Comparison of ENCODE assay signal across 8 cellular contexts in genomic region chr16:56450901-56451752, GRCh38. TPM values are rescaled to one million over a fixed set of nuclear protein-coding genes. Genes with fewer than 3 reads are reported as not detected.
DNase-seq lines count a peak whose midpoint lies in the region; ATAC-seq and TF ChIP-seq lines count a peak whose summit lies in the region.

Gene NUDT21, minus strand, starts transcription at chr16:56451332. Its CDS starts 130 bp downstream, at chr16:56451202.
Gene OGFOD1, plus strand, starts transcription at chr16:56451554. Its CDS starts 59 bp downstream, at chr16:56451613.

- peak within 1 kb of the TSS; percentile 70 for H3K9ac ChIP-seq in KMS-11
- H3K9ac ChIP-seq in mucosa of stomach (ENCODE audit: low read length): peak within 1 kb of the TSS; percentile 92

- H3K27me3 ChIP-seq in KMS-11 (ENCODE audit: insufficient read depth, low read depth) (no peaks in the 10 kb centered on the region), Peyer's patch (no peaks in the 10 kb centered on the region), esophagus (ENCODE audit: control insufficient read depth in 1 of 2, insufficient read depth in 2 of 2, low read length in 2 of 2) (no peaks in the 10 kb centered on the region), mucosa of stomach (ENCODE audit: control insufficient read depth, insufficient read depth, low read length) (no peaks in the 10 kb centered on the region)

- WGBS in esophagus, 2 donors: 0 to 1% methylated on average over 61 of the region's 61 CpGs

- H2AFZ ChIP-seq in KMS-11 (ENCODE audit: low read depth): peak within 1 kb of the TSS; percentile 60

- TF ChIP-seq CTCF in KMS-11 (conservative IDR thresholded peaks at IDR 0.05; ENCODE audit: low read depth, low read length) (no peak), Peyer's patch (IDR thresholded peaks at IDR 0.05) (peak in 1 of 6 experiments; percentile 8)

- ATAC-seq in GM21737 (IDR thresholded peaks at IDR 0.05; ENCODE audit: unreplicated experiment): peak; percentile 97

- H3K27ac ChIP-seq in KMS-11: peak within 1 kb of the TSS; percentile 54
- peak within 1 kb of the TSS; percentile 68 to 83 (median 80) for H3K27ac ChIP-seq in Peyer's patch
- H3K27ac ChIP-seq in esophagus (ENCODE audit: low read depth in 2 of 2, low read length in 1 of 2): peak within 1 kb of the TSS; percentile 86 to 95

- H3K79me2 ChIP-seq in KMS-11 (ENCODE audit: insufficient read depth, low read depth): peaks cover 80% of the 10 kb centered on the region

- H4K20me1 ChIP-seq in KMS-11 (ENCODE audit: insufficient read depth): no peaks in the 10 kb centered on the region; the same call in 1 of the 2 replicates

- H3K4me1 ChIP-seq in KMS-11 (ENCODE audit: low read depth, poor library complexity, severe bottlenecking) (peaks cover 38% of the 10 kb centered on the region), Peyer's patch (peaks cover 0 to 32% (median 7%) of the 10 kb centered on the region in 4 donors), esophagus (ENCODE audit: control insufficient read depth in 2 of 2, insufficient read depth in 2 of 2, low read length in 1 of 2) (peaks cover 2 to 7% of the 10 kb centered on the region in 2 donors), mucosa of stomach (ENCODE audit: control insufficient read depth, insufficient read depth, low read length) (peaks cover 17% of the 10 kb centered on the region)

- peak within 1 kb of the TSS; percentile 99 for H3K4me2 ChIP-seq in KMS-11

- H3K36me3 ChIP-seq in KMS-11 (ENCODE audit: insufficient read depth): no peaks in the 10 kb centered on the region; the same call in 1 of the 2 replicates
- H3K36me3 ChIP-seq in Peyer's patch: peaks cover 0 to 25% (median 0%) of the 10 kb centered on the region in 3 donors
- peaks cover 3 to 5% of the 10 kb centered on the region in 2 donors for H3K36me3 ChIP-seq in esophagus (ENCODE audit: control insufficient read depth in 2 of 2, insufficient read depth in 2 of 2, low read length in 1 of 2)
- no peaks in the 10 kb centered on the region for H3K36me3 ChIP-seq in mucosa of stomach (ENCODE audit: control insufficient read depth, insufficient read depth, low read length)

- H3K9me3 ChIP-seq in Peyer's patch: no peaks in the 10 kb centered on the region
- H3K9me3 ChIP-seq in esophagus (ENCODE audit: control insufficient read depth in 2 of 2, insufficient read depth in 1 of 2, low read depth in 1 of 2, low read length in 1 of 2): no peaks in the 10 kb centered on the region
- H3K9me3 ChIP-seq in mucosa of stomach (ENCODE audit: control insufficient read depth, low read length): no peaks in the 10 kb centered on the region

- peak; percentile 33 to 64 for TF ChIP-seq POLR2A in Peyer's patch (IDR thresholded peaks at IDR 0.05)

- peak; percentile 99 for DNase-seq in DMS53 treated with DMSO at 0.1 percent for 48 hours (lab: John Stamatoyannopoulos, UW; ENCODE audit: unreplicated experiment)
- peak; percentile 91 to 97 (median 91) for DNase-seq in Peyer's patch
- DNase-seq in activated T-cell treated with anti-CD3 and anti-CD28 coated beads, Interleukin-2, amount 50 U/mL, for 48 hours: peak; percentile 86 to 90
- peak; percentile 72 to 76 for DNase-seq in stimulated activated CD8-positive, alpha-beta memory T cell treated with anti-CD3 and anti-CD28 coated beads, Interleukin-7, amount 100 ng/mL, for 1 hour (ENCODE audit: low read depth in 2 of 2)

- H3K4me3 ChIP-seq in KMS-11 (IDR thresholded peaks at IDR 0.05; ENCODE audit: insufficient read depth, low read depth, low read length) (no peak within 1 kb of the TSS), Peyer's patch (peak within 1 kb of the TSS; percentile 63 to 87 (median 78)), esophagus (ENCODE audit: low read depth in 1 of 2, low read length in 2 of 2) (peak within 1 kb of the TSS; percentile 94 to 98), mucosa of stomach (ENCODE audit: low read length) (peak within 1 kb of the TSS; percentile 89)

RNA-seq across cellular contexts. Expression of gene NUDT21, which starts in this region (rescaled TPM):
- total RNA-seq in Peyer's patch: 10 to 100 TPM; 26.1 to 43.6 (median 34.2) TPM
- 10 to 100 TPM; 29.5 to 40.1 TPM for polyA plus RNA-seq in esophagus

RNA-seq across cellular contexts. Expression of gene OGFOD1, which starts in this region (rescaled TPM):
- 10 to 100 TPM; 11.0 to 47.9 (median 18.0) TPM for total RNA-seq in Peyer's patch
- polyA plus RNA-seq in esophagus: 10 to 100 TPM in 1 of 2 donors, 1 to 10 TPM in 1; 9.9 to 16.8 TPM
